21 cellular contexts compared by ENCODE assay signal in the genomic region with DNA sequence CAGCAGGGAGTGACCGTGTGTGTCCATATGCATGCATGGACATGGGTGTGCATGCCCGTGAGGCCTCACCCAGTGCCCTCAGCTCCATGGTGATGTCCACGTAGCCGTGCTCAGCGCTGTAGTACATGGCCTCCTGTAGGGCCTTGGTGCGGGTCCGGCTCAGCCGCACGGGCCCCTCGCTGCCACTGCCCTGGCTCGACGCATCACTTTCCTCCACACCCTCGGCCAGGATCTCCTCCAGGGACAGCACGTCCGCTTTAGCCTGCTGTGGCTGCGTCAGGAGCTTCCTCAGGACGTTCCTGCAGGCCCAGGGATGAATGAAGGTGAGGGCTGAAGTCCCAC.
"Had no signal": no experiment of that assay in that cellular context is flagged by ENCODE, and none has a peak within 500 bp of the region (broad histone marks: within the 10 kb centered on the region; RNA-seq: fewer than 3 reads in every experiment).

No MANE protein-coding gene starts in this region.

- H3K4me2 ChIP-seq: PC-9 had no signal

- DNase-seq: activated gamma-delta T cell; activated T-cell treated with anti-CD3 and anti-CD28 coated beads, Interleukin-2, amount 50 U/mL, for 1 hour; anterior cingulate cortex; cerebellar nuclear complex; MM.1S; MV-4-11; NCI-H1092; NCI-H1436 treated with DMSO at 0.1 percent for 48 hours; NCI-H1694 treated with DMSO at 0.1 percent for 48 hours; NCI-H2029; NCI-H510A; NCI-H526; NCI-H748 treated with DMSO at 0.1 percent for 48 hours; SW 1271 had no signal

- H3K27me3 Mint-ChIP-seq: activated CD8-positive, alpha-beta T cell treated with anti-CD3 and anti-CD28 coated beads for 36 hours; activated naive CD4-positive, alpha-beta T cell treated with anti-CD3 and anti-CD28 coated beads, Interleukin-2, amount 50 U/mL, for 24 hours; activated naive CD8-positive, alpha-beta T cell treated with anti-CD3 and anti-CD28 coated beads, Interleukin-2, amount 10 ng/mL, durations not matched to agents 7 days and 5 days had no signal

- H3K4me3 Mint-ChIP-seq: activated CD4-positive, alpha-beta T cell treated with anti-CD3 and anti-CD28 coated beads, Interleukin-2, amount 10 ng/mL, durations not matched to agents 24 days and 14 days; activated CD8-positive, alpha-beta T cell treated with anti-CD3 and anti-CD28 coated beads for 36 hours; activated naive CD4-positive, alpha-beta T cell treated with anti-CD3 and anti-CD28 coated beads, Interleukin-2, amount 50 U/mL, for 24 hours; activated naive CD8-positive, alpha-beta T cell treated with anti-CD3 and anti-CD28 coated beads, Interleukin-2, amount 10 ng/mL, durations not matched to agents 7 days and 5 days; brain had no signal

- H3K36me3 Mint-ChIP-seq: activated naive CD4-positive, alpha-beta T cell treated with anti-CD3 and anti-CD28 coated beads, Interleukin-2, amount 50 U/mL, for 24 hours; activated naive CD8-positive, alpha-beta T cell treated with anti-CD3 and anti-CD28 coated beads, Interleukin-2, amount 10 ng/mL, durations not matched to agents 7 days and 5 days had no signal

- H3K27ac Mint-ChIP-seq: activated CD8-positive, alpha-beta T cell treated with anti-CD3 and anti-CD28 coated beads for 36 hours; activated naive CD4-positive, alpha-beta T cell treated with anti-CD3 and anti-CD28 coated beads, Interleukin-2, amount 50 U/mL, for 24 hours; brain had no signal

- H3K4me3 ChIP-seq: PC-9 had no signal

- H3K9me3 Mint-ChIP-seq: activated CD4-positive, alpha-beta T cell treated with anti-CD3 and anti-CD28 coated beads, Interleukin-2, amount 10 ng/mL, durations not matched to agents 24 days and 14 days; activated CD8-positive, alpha-beta T cell treated with anti-CD3 and anti-CD28 coated beads for 36 hours; activated naive CD4-positive, alpha-beta T cell treated with anti-CD3 and anti-CD28 coated beads, Interleukin-2, amount 50 U/mL, for 24 hours; activated naive CD8-positive, alpha-beta T cell treated with anti-CD3 and anti-CD28 coated beads, Interleukin-2, amount 10 ng/mL, durations not matched to agents 7 days and 5 days; activated T-helper 2 cell treated with anti-CD3 and anti-CD28 coated beads, Interferon-gamma antibody, Interleukin-2, Interleukin-4, amounts not matched to agents 10 μg/mL and 5 μg/mL and 100 μg/mL, durations not matched to agents 14 hours and 24 hours and 36 hours had no signal

- H3K4me1 Mint-ChIP-seq: activated naive CD4-positive, alpha-beta T cell treated with anti-CD3 and anti-CD28 coated beads, Interleukin-2, amount 50 U/mL, for 24 hours; brain had no signal

- H3K27ac ChIP-seq: PC-9 had no signal
